Comparison of ENCODE assay signal across 1 cellular context in the genomic region with DNA sequence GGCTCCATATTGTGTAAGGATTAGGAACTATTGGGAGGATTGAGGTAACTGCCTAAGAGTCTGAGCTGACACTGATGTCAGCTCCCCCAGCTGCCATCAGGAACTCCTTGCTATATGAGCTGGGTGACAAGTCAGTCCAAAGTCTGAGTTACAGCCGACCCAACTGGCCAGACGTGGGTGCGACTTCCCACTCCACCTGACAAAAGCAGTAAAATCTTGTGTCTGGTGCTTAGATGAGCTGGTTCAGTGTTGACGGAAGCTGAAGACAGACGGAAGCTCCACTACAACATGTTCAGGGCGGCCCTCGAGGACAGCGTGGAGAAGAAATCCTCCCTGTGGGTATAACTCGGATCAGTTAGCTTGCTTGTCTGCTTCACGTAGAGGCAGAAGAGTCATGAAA.
TF ChIP-seq lines count a peak whose summit lies in the region.

No MANE protein-coding gene starts in this region.

TF ChIP-seq in K562, 482 proteins besides CTCF, POLR2A, EP300 and RAD21 (continued from another document):
- TF ChIP-seq, protein P1, sequence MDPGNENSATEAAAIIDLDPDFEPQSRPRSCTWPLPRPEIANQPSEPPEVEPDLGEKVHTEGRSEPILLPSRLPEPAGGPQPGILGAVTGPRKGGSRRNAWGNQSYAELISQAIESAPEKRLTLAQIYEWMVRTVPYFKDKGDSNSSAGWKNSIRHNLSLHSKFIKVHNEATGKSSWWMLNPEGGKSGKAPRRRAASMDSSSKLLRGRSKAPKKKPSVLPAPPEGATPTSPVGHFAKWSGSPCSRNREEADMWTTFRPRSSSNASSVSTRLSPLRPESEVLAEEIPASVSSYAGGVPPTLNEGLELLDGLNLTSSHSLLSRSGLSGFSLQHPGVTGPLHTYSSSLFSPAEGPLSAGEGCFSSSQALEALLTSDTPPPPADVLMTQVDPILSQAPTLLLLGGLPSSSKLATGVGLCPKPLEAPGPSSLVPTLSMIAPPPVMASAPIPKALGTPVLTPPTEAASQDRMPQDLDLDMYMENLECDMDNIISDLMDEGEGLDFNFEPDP (CRISPR knock-in tag; IDR thresholded peaks at IDR 0.05): no peak
- TF ChIP-seq CCNT2 (IDR thresholded peaks at IDR 0.05; ENCODE audit: borderline replicate concordance, extremely low read depth, insufficient read length, low read depth, low read length) (no peak), ZSCAN29 (IDR thresholded peaks at IDR 0.05) (no peak), SMAD1 (IDR thresholded peaks at IDR 0.05; ENCODE audit: low read depth, low read length, partially characterized antibody) (no peak), PHF20 (IDR thresholded peaks at IDR 0.05; ENCODE audit: partially characterized antibody) (no peak), RFX7 (CRISPR knock-in tag; IDR thresholded peaks at IDR 0.05) (no peak)
- TF ChIP-seq, protein P2, sequence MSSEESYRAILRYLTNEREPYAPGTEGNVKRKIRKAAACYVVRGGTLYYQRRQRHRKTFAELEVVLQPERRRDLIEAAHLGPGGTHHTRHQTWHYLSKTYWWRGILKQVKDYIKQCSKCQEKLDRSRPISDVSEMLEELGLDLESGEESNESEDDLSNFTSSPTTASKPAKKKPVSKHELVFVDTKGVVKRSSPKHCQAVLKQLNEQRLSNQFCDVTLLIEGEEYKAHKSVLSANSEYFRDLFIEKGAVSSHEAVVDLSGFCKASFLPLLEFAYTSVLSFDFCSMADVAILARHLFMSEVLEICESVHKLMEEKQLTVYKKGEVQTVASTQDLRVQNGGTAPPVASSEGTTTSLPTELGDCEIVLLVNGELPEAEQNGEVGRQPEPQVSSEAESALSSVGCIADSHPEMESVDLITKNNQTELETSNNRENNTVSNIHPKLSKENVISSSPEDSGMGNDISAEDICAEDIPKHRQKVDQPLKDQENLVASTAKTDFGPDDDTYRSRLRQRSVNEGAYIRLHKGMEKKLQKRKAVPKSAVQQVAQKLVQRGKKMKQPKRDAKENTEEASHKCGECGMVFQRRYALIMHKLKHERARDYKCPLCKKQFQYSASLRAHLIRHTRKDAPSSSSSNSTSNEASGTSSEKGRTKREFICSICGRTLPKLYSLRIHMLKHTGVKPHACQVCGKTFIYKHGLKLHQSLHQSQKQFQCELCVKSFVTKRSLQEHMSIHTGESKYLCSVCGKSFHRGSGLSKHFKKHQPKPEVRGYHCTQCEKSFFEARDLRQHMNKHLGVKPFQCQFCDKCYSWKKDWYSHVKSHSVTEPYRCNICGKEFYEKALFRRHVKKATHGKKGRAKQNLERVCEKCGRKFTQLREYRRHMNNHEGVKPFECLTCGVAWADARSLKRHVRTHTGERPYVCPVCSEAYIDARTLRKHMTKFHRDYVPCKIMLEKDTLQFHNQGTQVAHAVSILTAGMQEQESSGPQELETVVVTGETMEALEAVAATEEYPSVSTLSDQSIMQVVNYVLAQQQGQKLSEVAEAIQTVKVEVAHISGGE (CRISPR knock-in tag; IDR thresholded peaks at IDR 0.05): no peak
TF ChIP-seq in K562: peak in this region for 0.
